ENCODE assay signal across 28 cellular contexts in genomic region chr2:215366440-215367032, GRCh38.
"Had no signal": no experiment of that assay in that cellular context is flagged by ENCODE, and none has a peak within 500 bp of the region (broad histone marks: within the 10 kb centered on the region; RNA-seq: fewer than 3 reads in every experiment).

No MANE protein-coding gene starts in this region.

- H3K4me1 Mint-ChIP-seq: activated CD4-positive, alpha-beta memory T cell treated with anti-CD3 and anti-CD28 coated beads, Interleukin-2, amount 10 ng/mL, durations not matched to agents 7 days and 5 days; activated CD4-positive, alpha-beta T cell treated with anti-CD3 and anti-CD28 coated beads, Interleukin-2, amount 10 ng/mL, durations not matched to agents 24 days and 14 days; activated naive CD8-positive, alpha-beta T cell treated with anti-CD3 and anti-CD28 coated beads, Interleukin-2, amount 50 U/mL, for 24 hours; neural crest cell had no signal

- FAIRE-seq: kidney had no signal

- H3K4me3 ChIP-seq: colonic mucosa, dorsolateral prefrontal cortex, esophagus squamous epithelium, lower lobe of right lung, sigmoid colon, thyroid gland, upper lobe of right lung had no signal

- H3K27me3 Mint-ChIP-seq: activated CD4-positive, alpha-beta memory T cell treated with anti-CD3 and anti-CD28 coated beads, Interleukin-2, amount 10 ng/mL, durations not matched to agents 7 days and 5 days; activated CD4-positive, alpha-beta T cell treated with anti-CD3 and anti-CD28 coated beads, Interleukin-2, amount 10 ng/mL, durations not matched to agents 24 days and 14 days; activated naive CD8-positive, alpha-beta T cell treated with anti-CD3 and anti-CD28 coated beads, Interleukin-2, amount 50 U/mL, for 24 hours; naive B cell had no signal

- ATAC-seq: activated CD4-positive, CD25-positive, alpha-beta regulatory T cell treated with anti-CD3 and anti-CD28 coated beads, Interleukin-2, amount 50 U/mL, for 24 hours; activated naive CD8-positive, alpha-beta T cell treated with anti-CD3 and anti-CD28 coated beads, Interleukin-2, amount 50 U/mL, for 24 hours; lower lobe of right lung; stimulated activated naive CD8-positive, alpha-beta T cell treated with anti-CD3 and anti-CD28 coated beads, Interleukin-15, Interleukin-2, amounts not matched to agents 100 U/mL and 50 U/mL, for 24 hours; upper lobe of right lung had no signal

- H3K27ac ChIP-seq: colonic mucosa, dorsolateral prefrontal cortex, esophagus squamous epithelium, lower lobe of right lung, sigmoid colon, thyroid gland, upper lobe of right lung, VCaP had no signal

- H3K36me3 ChIP-seq: colonic mucosa had no signal

- H3K4me1 ChIP-seq: colonic mucosa, esophagus squamous epithelium, lower lobe of right lung, sigmoid colon, thyroid gland, upper lobe of right lung had no signal

- H3K9me3 ChIP-seq: colonic mucosa, esophagus squamous epithelium, lower lobe of right lung, sigmoid colon, thyroid gland, upper lobe of right lung had no signal

- H3K27ac Mint-ChIP-seq: activated CD4-positive, alpha-beta memory T cell treated with anti-CD3 and anti-CD28 coated beads, Interleukin-2, amount 10 ng/mL, durations not matched to agents 7 days and 5 days; activated CD4-positive, alpha-beta T cell treated with anti-CD3 and anti-CD28 coated beads, Interleukin-2, amount 10 ng/mL, durations not matched to agents 24 days and 14 days; activated naive CD8-positive, alpha-beta T cell treated with anti-CD3 and anti-CD28 coated beads, Interleukin-2, amount 50 U/mL, for 24 hours; activated T-helper 1 cell treated with anti-CD3 and anti-CD28 coated beads, Interleukin-12 subunit alpha, Interleukin-12 subunit beta, Interleukin-2, Interleukin-4 antibody, amounts not matched to agents 30 ng/mL and 10 ng/mL and 1 ng/mL, durations not matched to agents 14 hours and 24 hours and 36 hours; naive B cell had no signal

- DNase-seq: activated CD4-positive, alpha-beta memory T cell treated with anti-CD3 and anti-CD28 coated beads, Interleukin-2, amount 10 ng/mL, durations not matched to agents 7 days and 5 days; activated CD4-positive, alpha-beta T cell treated with anti-CD3 and anti-CD28 coated beads, Interleukin-2, amount 10 ng/mL, durations not matched to agents 24 days and 14 days; activated gamma-delta T cell; activated naive CD4-positive, alpha-beta T cell treated with anti-CD3 and anti-CD28 coated beads, Interleukin-2, amount 50 U/mL, for 16 hours; activated naive CD8-positive, alpha-beta T cell treated with anti-CD3 and anti-CD28 coated beads, Interleukin-2, amount 50 U/mL, for 24 hours; activated T-cell treated with anti-CD3 and anti-CD28 coated beads for 4 hours; anterior cingulate cortex; brain microvascular endothelial cell; central memory CD4-positive, alpha-beta T cell; colonic mucosa; dorsolateral prefrontal cortex; esophagus squamous epithelium; foreskin melanocyte; kidney; lower lobe of right lung; naive B cell; occipital lobe; posterior cingulate gyrus; sigmoid colon; stimulated activated CD4-positive, alpha-beta T cell treated with anti-CD3 and anti-CD28 coated beads, Interleukin-4, amount 100 ng/mL, for 1 hour; stimulated activated naive CD8-positive, alpha-beta T cell treated with anti-CD3 and anti-CD28 coated beads, Interleukin-15, Interleukin-2, amounts not matched to agents 100 U/mL and 50 U/mL, for 24 hours; T-helper 2 cell; thyroid gland; upper lobe of right lung had no signal

- H3K27me3 ChIP-seq: brain microvascular endothelial cell, colonic mucosa, dorsolateral prefrontal cortex, esophagus squamous epithelium, sigmoid colon, thyroid gland, upper lobe of right lung had no signal

- H3K4me3 Mint-ChIP-seq: activated CD4-positive, alpha-beta memory T cell treated with anti-CD3 and anti-CD28 coated beads, Interleukin-2, amount 10 ng/mL, durations not matched to agents 7 days and 5 days; activated CD4-positive, alpha-beta T cell treated with anti-CD3 and anti-CD28 coated beads, Interleukin-2, amount 10 ng/mL, durations not matched to agents 24 days and 14 days; activated naive CD8-positive, alpha-beta T cell treated with anti-CD3 and anti-CD28 coated beads, Interleukin-2, amount 50 U/mL, for 24 hours; activated T-helper 1 cell treated with anti-CD3 and anti-CD28 coated beads, Interleukin-12 subunit alpha, Interleukin-12 subunit beta, Interleukin-2, Interleukin-4 antibody, amounts not matched to agents 30 ng/mL and 10 ng/mL and 1 ng/mL, durations not matched to agents 14 hours and 24 hours and 36 hours; naive B cell; neural crest cell had no signal

- H3K9me3 Mint-ChIP-seq: activated CD4-positive, alpha-beta memory T cell treated with anti-CD3 and anti-CD28 coated beads, Interleukin-2, amount 10 ng/mL, durations not matched to agents 7 days and 5 days; activated T-helper 1 cell treated with anti-CD3 and anti-CD28 coated beads, Interleukin-12 subunit alpha, Interleukin-12 subunit beta, Interleukin-2, Interleukin-4 antibody, amounts not matched to agents 30 ng/mL and 10 ng/mL and 1 ng/mL, durations not matched to agents 14 hours and 24 hours and 36 hours; neural crest cell had no signal
